ENCODE assay signal across 37 cellular contexts in genomic region chr7:25879799-25880198, GRCh38.
"Had no signal": no experiment of that assay in that cellular context is flagged by ENCODE, and none has a peak within 500 bp of the region (broad histone marks: within the 10 kb centered on the region; RNA-seq: fewer than 3 reads in every experiment).

No MANE protein-coding gene starts in this region.

- H3K9me3 ChIP-seq: ascending aorta had no signal

- H3K27ac ChIP-seq: ascending aorta, cardiac muscle cell, VCaP had no signal

- H3K27me3 ChIP-seq: ascending aorta, cardiac muscle cell had no signal

- FAIRE-seq: bronchial epithelial cell, TTC549 had no signal

- ATAC-seq: activated CD8-positive, alpha-beta memory T cell treated with anti-CD3 and anti-CD28 coated beads, Interleukin-2, amount 10 ng/mL, durations not matched to agents 7 days and 5 days; activated CD8-positive, alpha-beta T cell treated with anti-CD3 and anti-CD28 coated beads for 36 hours; activated naive CD8-positive, alpha-beta T cell treated with anti-CD3 and anti-CD28 coated beads, Interleukin-2, amount 50 U/mL, for 24 hours had no signal

- H3K9me3 Mint-ChIP-seq: activated B cell treated with CpG ODN at 0.5 μM for 24 hours; activated CD4-positive, alpha-beta T cell treated with anti-CD3 and anti-CD28 coated beads, Interleukin-2, amount 10 ng/mL, durations not matched to agents 24 days and 14 days; activated CD8-positive, alpha-beta T cell treated with anti-CD3 and anti-CD28 coated beads for 36 hours; activated naive CD4-positive, alpha-beta T cell treated with anti-CD3 and anti-CD28 coated beads, Interleukin-2, amount 10 ng/mL, durations not matched to agents 7 days and 5 days; activated naive CD4-positive, alpha-beta T cell treated with anti-CD3 and anti-CD28 coated beads, Interleukin-2, amount 50 U/mL, for 24 hours; activated naive CD8-positive, alpha-beta T cell treated with anti-CD3 and anti-CD28 coated beads, Interleukin-2, amount 10 ng/mL, durations not matched to agents 7 days and 5 days; activated naive CD8-positive, alpha-beta T cell treated with anti-CD3 and anti-CD28 coated beads, Interleukin-2, amount 50 U/mL, for 24 hours; activated T-cell treated with anti-CD3 and anti-CD28 coated beads, Interleukin-2, amount 50 U/mL, for 24 hours; activated T-helper 2 cell treated with anti-CD3 and anti-CD28 coated beads, Interferon-gamma antibody, Interleukin-2, Interleukin-4, amounts not matched to agents 10 μg/mL and 5 μg/mL and 100 μg/mL, durations not matched to agents 14 hours and 24 hours and 36 hours; central memory CD8-positive, alpha-beta T cell; T-helper 1 cell treated with Interleukin-12 subunit alpha and Interleukin-12 subunit beta and Interleukin-4 antibody, amounts not matched to agents 30 μg/mL and 1 μg/mL, for 36 hours; T-helper 2 cell treated with Interferon-gamma antibody and Interleukin-4, amounts not matched to agents 5 μg/mL and 100 μg/mL, for 36 hours had no signal

- H3K36me3 Mint-ChIP-seq: activated CD4-positive, alpha-beta memory T cell treated with anti-CD3 and anti-CD28 coated beads for 36 hours; activated CD8-positive, alpha-beta memory T cell treated with anti-CD3 and anti-CD28 coated beads, Interleukin-2, amount 10 ng/mL, durations not matched to agents 7 days and 5 days; activated naive CD4-positive, alpha-beta T cell treated with anti-CD3 and anti-CD28 coated beads, Interleukin-2, amount 10 ng/mL, durations not matched to agents 7 days and 5 days; activated naive CD4-positive, alpha-beta T cell treated with anti-CD3 and anti-CD28 coated beads, Interleukin-2, amount 50 U/mL, for 24 hours; activated naive CD8-positive, alpha-beta T cell; activated naive CD8-positive, alpha-beta T cell treated with anti-CD3 and anti-CD28 coated beads, Interleukin-2, amount 10 ng/mL, durations not matched to agents 7 days and 5 days; brain had no signal

- H3K4me3 ChIP-seq: ascending aorta, cardiac muscle cell had no signal

- H3K4me1 Mint-ChIP-seq: activated CD4-positive, alpha-beta T cell treated with anti-CD3 and anti-CD28 coated beads, Interleukin-2, amount 10 ng/mL, durations not matched to agents 24 days and 14 days; activated CD8-positive, alpha-beta memory T cell treated with anti-CD3 and anti-CD28 coated beads, Interleukin-2, amount 10 ng/mL, durations not matched to agents 7 days and 5 days; activated naive CD4-positive, alpha-beta T cell treated with anti-CD3 and anti-CD28 coated beads, Interleukin-2, amount 10 ng/mL, durations not matched to agents 7 days and 5 days; activated naive CD4-positive, alpha-beta T cell treated with anti-CD3 and anti-CD28 coated beads, Interleukin-2, amount 50 U/mL, for 24 hours; activated naive CD8-positive, alpha-beta T cell treated with anti-CD3 and anti-CD28 coated beads, Interleukin-2, amount 10 ng/mL, durations not matched to agents 7 days and 5 days; activated naive CD8-positive, alpha-beta T cell treated with anti-CD3 and anti-CD28 coated beads, Interleukin-2, amount 50 U/mL, for 24 hours; central memory CD8-positive, alpha-beta T cell had no signal

- H3K4me1 ChIP-seq: ascending aorta had no signal

- H3K4me3 Mint-ChIP-seq: activated B cell treated with CpG ODN at 0.5 μM for 24 hours; activated CD4-positive, alpha-beta memory T cell treated with anti-CD3 and anti-CD28 coated beads for 36 hours; activated CD4-positive, alpha-beta T cell treated with anti-CD3 and anti-CD28 coated beads, Interleukin-2, amount 10 ng/mL, durations not matched to agents 24 days and 14 days; activated CD8-positive, alpha-beta memory T cell treated with anti-CD3 and anti-CD28 coated beads, Interleukin-2, amount 10 ng/mL, durations not matched to agents 7 days and 5 days; activated CD8-positive, alpha-beta T cell treated with anti-CD3 and anti-CD28 coated beads for 36 hours; activated naive CD4-positive, alpha-beta T cell treated with anti-CD3 and anti-CD28 coated beads, Interleukin-2, amount 10 ng/mL, durations not matched to agents 7 days and 5 days; activated naive CD4-positive, alpha-beta T cell treated with anti-CD3 and anti-CD28 coated beads, Interleukin-2, amount 50 U/mL, for 24 hours; activated naive CD8-positive, alpha-beta T cell; activated naive CD8-positive, alpha-beta T cell treated with anti-CD3 and anti-CD28 coated beads, Interleukin-2, amount 10 ng/mL, durations not matched to agents 7 days and 5 days; activated naive CD8-positive, alpha-beta T cell treated with anti-CD3 and anti-CD28 coated beads, Interleukin-2, amount 50 U/mL, for 24 hours; activated T-cell treated with anti-CD3 and anti-CD28 coated beads, Interleukin-2, amount 50 U/mL, for 24 hours; brain; central memory CD8-positive, alpha-beta T cell; T-helper 1 cell treated with Interleukin-12 subunit alpha and Interleukin-12 subunit beta and Interleukin-4 antibody, amounts not matched to agents 30 μg/mL and 1 μg/mL, for 36 hours; T-helper 2 cell treated with Interferon-gamma antibody and Interleukin-4, amounts not matched to agents 5 μg/mL and 100 μg/mL, for 36 hours had no signal

- H3K27ac Mint-ChIP-seq: activated B cell treated with CpG ODN at 0.5 μM for 24 hours; activated CD4-positive, alpha-beta memory T cell treated with anti-CD3 and anti-CD28 coated beads for 36 hours; activated CD4-positive, alpha-beta T cell treated with anti-CD3 and anti-CD28 coated beads, Interleukin-2, amount 10 ng/mL, durations not matched to agents 24 days and 14 days; activated CD8-positive, alpha-beta memory T cell treated with anti-CD3 and anti-CD28 coated beads, Interleukin-2, amount 10 ng/mL, durations not matched to agents 7 days and 5 days; activated CD8-positive, alpha-beta T cell treated with anti-CD3 and anti-CD28 coated beads for 36 hours; activated naive CD4-positive, alpha-beta T cell treated with anti-CD3 and anti-CD28 coated beads, Interleukin-2, amount 10 ng/mL, durations not matched to agents 7 days and 5 days; activated naive CD4-positive, alpha-beta T cell treated with anti-CD3 and anti-CD28 coated beads, Interleukin-2, amount 50 U/mL, for 24 hours; activated naive CD8-positive, alpha-beta T cell; activated naive CD8-positive, alpha-beta T cell treated with anti-CD3 and anti-CD28 coated beads, Interleukin-2, amount 10 ng/mL, durations not matched to agents 7 days and 5 days; activated naive CD8-positive, alpha-beta T cell treated with anti-CD3 and anti-CD28 coated beads, Interleukin-2, amount 50 U/mL, for 24 hours; activated T-cell treated with anti-CD3 and anti-CD28 coated beads, Interleukin-2, amount 50 U/mL, for 24 hours; activated T-helper 2 cell treated with anti-CD3 and anti-CD28 coated beads, Interferon-gamma antibody, Interleukin-2, Interleukin-4, amounts not matched to agents 10 μg/mL and 5 μg/mL and 100 μg/mL, durations not matched to agents 14 hours and 24 hours and 36 hours; brain; T-helper 1 cell treated with Interleukin-12 subunit alpha and Interleukin-12 subunit beta and Interleukin-4 antibody, amounts not matched to agents 30 μg/mL and 1 μg/mL, for 36 hours; T-helper 2 cell treated with Interferon-gamma antibody and Interleukin-4, amounts not matched to agents 5 μg/mL and 100 μg/mL, for 36 hours had no signal

- H3K36me3 ChIP-seq: ascending aorta, cardiac muscle cell had no signal

- DNase-seq: activated B cell treated with CpG ODN at 0.5 μM for 24 hours; activated CD4-positive, alpha-beta memory T cell treated with anti-CD3 and anti-CD28 coated beads for 36 hours; activated CD4-positive, alpha-beta T cell treated with anti-CD3 and anti-CD28 coated beads for 4 hours; activated CD4-positive, alpha-beta T cell treated with anti-CD3 and anti-CD28 coated beads, Interleukin-2, amount 10 ng/mL, durations not matched to agents 24 days and 14 days; activated CD4-positive, alpha-beta T cell treated with anti-CD3 and anti-CD28 coated beads, Interleukin-2, amount 50 U/mL, for 1 hour; activated CD4-positive, alpha-beta T cell treated with anti-CD3 and anti-CD28 coated beads, Interleukin-2, amount 50 U/mL, for 4 hours; activated CD4-positive, CD25-positive, alpha-beta regulatory T cell treated with anti-CD3 and anti-CD28 coated beads, Interleukin-2, amount 50 U/mL, for 72 hours; activated CD8-positive, alpha-beta memory T cell treated with anti-CD3 and anti-CD28 coated beads for 24 hours; activated CD8-positive, alpha-beta memory T cell treated with anti-CD3 and anti-CD28 coated beads, Interleukin-2, amount 10 ng/mL, durations not matched to agents 7 days and 5 days; activated CD8-positive, alpha-beta memory T cell treated with anti-CD3 and anti-CD28 coated beads, Interleukin-2, amount 50 U/mL, for 48 hours; activated CD8-positive, alpha-beta T cell treated with anti-CD3 and anti-CD28 coated beads for 36 hours; activated effector memory CD4-positive, alpha-beta T cell treated with Interleukin-2 at 50 U/mL for 16 hours; activated gamma-delta T cell; activated naive CD4-positive, alpha-beta T cell treated with anti-CD3 and anti-CD28 coated beads, Interleukin-2, amount 10 ng/mL, durations not matched to agents 7 days and 5 days; activated naive CD4-positive, alpha-beta T cell treated with Interleukin-2 at 50 U/mL for 16 hours; activated naive CD8-positive, alpha-beta T cell treated with anti-CD3 and anti-CD28 coated beads, Interleukin-2, amount 10 ng/mL, durations not matched to agents 7 days and 5 days; activated naive CD8-positive, alpha-beta T cell treated with anti-CD3 and anti-CD28 coated beads, Interleukin-2, amount 50 U/mL, for 24 hours; activated T-cell treated with anti-CD3 and anti-CD28 coated beads, Interleukin-2, amount 50 U/mL, for 24 hours; activated T-cell treated with anti-CD3 and anti-CD28 coated beads, Interleukin-2, amount 50 U/mL, for 48 hours; amygdala; anterior cingulate cortex; cerebellar nuclear complex; T-helper 1 cell; T-helper 2 cell; T-helper 9 cell had no signal
